ENCODE assay signal across 8 cellular contexts in genomic region chr7:129188372-129188891, GRCh38. TPM values are rescaled to one million over a fixed set of nuclear protein-coding genes. Genes with fewer than 3 reads are reported as not detected.
A peak's percentile ranks its signal among the peaks of the same experiment; 100 is the strongest.
DNase-seq lines count a peak whose midpoint lies in the region; ATAC-seq and TF ChIP-seq lines count a peak whose summit lies in the region.

SMO (plus strand) TSS chr7:129188633; CDS start chr7:129189152, 519 bp downstream.

- no peak for DNase-seq in activated CD8-positive, alpha-beta memory T cell treated with anti-CD3 and anti-CD28 coated beads, Interleukin-2, amount 10 ng/mL, durations not matched to agents 7 days and 5 days
- no peak for DNase-seq in activated CD8-positive, alpha-beta memory T cell treated with anti-CD3 and anti-CD28 coated beads, Interleukin-2, amount 50 U/mL, for 48 hours
- peak; percentile 5 for DNase-seq in NCI-H510A treated with DMSO at 0.1 percent for 48 hours (lab: John Stamatoyannopoulos, UW)
- DNase-seq in chondrocyte (ENCODE audit: low spot score), result no peak
- DNase-seq in left lobe of liver (ENCODE audit: low spot score), result peak; percentile 72
- DNase-seq in stimulated activated naive CD8-positive, alpha-beta T cell treated with anti-CD3 and anti-CD28 coated beads, Interleukin-15, amount 100 ng/mL, for 72 hours, result no peak
- no peak for DNase-seq in RKO (ENCODE audit: low spot score)

- no peak within 1 kb of the TSS for H3K27ac Mint-ChIP-seq in activated CD8-positive, alpha-beta memory T cell treated with anti-CD3 and anti-CD28 coated beads, Interleukin-2, amount 10 ng/mL, durations not matched to agents 7 days and 5 days
- H3K27ac Mint-ChIP-seq in chondrocyte (ENCODE audit: unreplicated experiment), result peak within 1 kb of the TSS; percentile 70
- H3K27ac Mint-ChIP-seq in stimulated activated naive CD8-positive, alpha-beta T cell treated with anti-CD3 and anti-CD28 coated beads, Interleukin-15, amount 100 ng/mL, for 72 hours, result peak within 1 kb of the TSS in 1 of 2 donors; percentile 12

- ATAC-seq in activated CD8-positive, alpha-beta memory T cell treated with anti-CD3 and anti-CD28 coated beads, Interleukin-2, amount 10 ng/mL, durations not matched to agents 7 days and 5 days, result peak; percentile 42
- ATAC-seq in left lobe of liver (peak; percentile 90), GM18867 (IDR thresholded peaks at IDR 0.05; ENCODE audit: unreplicated experiment) (no peak)
- ATAC-seq in stimulated activated naive CD8-positive, alpha-beta T cell treated with anti-CD3 and anti-CD28 coated beads, Interleukin-15, amount 100 ng/mL, for 72 hours, result peak; percentile 56

- no peaks in the 10 kb centered on the region for H3K9me3 Mint-ChIP-seq in activated CD8-positive, alpha-beta memory T cell treated with anti-CD3 and anti-CD28 coated beads, Interleukin-2, amount 10 ng/mL, durations not matched to agents 7 days and 5 days (ENCODE audit: low read depth)
- H3K9me3 Mint-ChIP-seq in chondrocyte (ENCODE audit: low read depth), result no peaks in the 10 kb centered on the region
- H3K9me3 Mint-ChIP-seq in stimulated activated naive CD8-positive, alpha-beta T cell treated with anti-CD3 and anti-CD28 coated beads, Interleukin-15, amount 100 ng/mL, for 72 hours, result no peaks in the 10 kb centered on the region

- H3K4me1 Mint-ChIP-seq in activated CD8-positive, alpha-beta memory T cell treated with anti-CD3 and anti-CD28 coated beads, Interleukin-2, amount 10 ng/mL, durations not matched to agents 7 days and 5 days, result peaks cover 6% of the 10 kb centered on the region
- H3K4me1 Mint-ChIP-seq in chondrocyte (ENCODE audit: low read depth), result peaks cover 22% of the 10 kb centered on the region
- H3K4me1 Mint-ChIP-seq in stimulated activated naive CD8-positive, alpha-beta T cell treated with anti-CD3 and anti-CD28 coated beads, Interleukin-15, amount 100 ng/mL, for 72 hours, result peaks cover 7% of the 10 kb centered on the region

- CTCF ChIA-PET in activated CD8-positive, alpha-beta memory T cell treated with anti-CD3 and anti-CD28 coated beads, Interleukin-2, amount 10 ng/mL, durations not matched to agents 7 days and 5 days (lab: Charles Lee), result interaction anchor here (1.1 to 1.8 kb wide), 2 partner anchors 25 to 30 kb away, joined by 4 read pairs; no protein-coding TSS in a partner anchor

- peak within 1 kb of the TSS; percentile 34 for H3K4me3 Mint-ChIP-seq in activated CD8-positive, alpha-beta memory T cell treated with anti-CD3 and anti-CD28 coated beads, Interleukin-2, amount 10 ng/mL, durations not matched to agents 7 days and 5 days
- peak within 1 kb of the TSS; percentile 93 for H3K4me3 Mint-ChIP-seq in chondrocyte (ENCODE audit: unreplicated experiment)
- peak within 1 kb of the TSS; percentile 78 to 88 for H3K4me3 Mint-ChIP-seq in stimulated activated naive CD8-positive, alpha-beta T cell treated with anti-CD3 and anti-CD28 coated beads, Interleukin-15, amount 100 ng/mL, for 72 hours

- no peaks in the 10 kb centered on the region for H3K36me3 Mint-ChIP-seq in activated CD8-positive, alpha-beta memory T cell treated with anti-CD3 and anti-CD28 coated beads, Interleukin-2, amount 10 ng/mL, durations not matched to agents 7 days and 5 days
- H3K36me3 Mint-ChIP-seq in chondrocyte (ENCODE audit: low read depth), result peaks cover 5% of the 10 kb centered on the region

- H3K27me3 Mint-ChIP-seq in activated CD8-positive, alpha-beta memory T cell treated with anti-CD3 and anti-CD28 coated beads, Interleukin-2, amount 10 ng/mL, durations not matched to agents 7 days and 5 days, result peaks cover 71% of the 10 kb centered on the region
- no peaks in the 10 kb centered on the region for H3K27me3 Mint-ChIP-seq in chondrocyte (ENCODE audit: low read depth)
- H3K27me3 Mint-ChIP-seq in stimulated activated naive CD8-positive, alpha-beta T cell treated with anti-CD3 and anti-CD28 coated beads, Interleukin-15, amount 100 ng/mL, for 72 hours, result peaks cover 67% of the 10 kb centered on the region

- no peak for TF ChIP-seq CTCF in chondrocyte (IDR thresholded peaks at IDR 0.05)

RNA-seq across cellular contexts. Expression of gene SMO, which starts in this region (rescaled TPM):
- total RNA-seq in activated CD8-positive, alpha-beta memory T cell treated with anti-CD3 and anti-CD28 coated beads, Interleukin-2, amount 10 ng/mL, durations not matched to agents 7 days and 5 days, result under 1 TPM in 1 of 2 experiments, not detected in 1; 0.07 TPM
- total RNA-seq in chondrocyte (34.3 to 40.2 TPM (median 37.4 TPM) in 3 replicates), left lobe of liver (22.1 TPM)

Comparison
In these comparisons a context has a peak if more than half of its experiments do, and no peak if none do; other contexts are left out.
1. RNA of gene SMO (total RNA-seq): 34.3 to 40.2 TPM in chondrocyte and 22.1 TPM in left lobe of liver (single experiment); 0.07 TPM in activated CD8-positive, alpha-beta memory T cell treated with anti-CD3 and anti-CD28 coated beads, Interleukin-2, amount 10 ng/mL, durations not matched to agents 7 days and 5 days; every median in the first group is over 10 times any median in the second.
2. Peak in ATAC-seq in activated CD8-positive, alpha-beta memory T cell treated with anti-CD3 and anti-CD28 coated beads, Interleukin-2, amount 10 ng/mL, durations not matched to agents 7 days and 5 days; RNA of the gene not detected or under 1 TPM.
3. DNase-seq: peak in NCI-H510A treated with DMSO at 0.1 percent for 48 hours (single experiment) and left lobe of liver (single experiment); none in activated CD8-positive, alpha-beta memory T cell treated with anti-CD3 and anti-CD28 coated beads, Interleukin-2, amount 10 ng/mL, durations not matched to agents 7 days and 5 days (single experiment), activated CD8-positive, alpha-beta memory T cell treated with anti-CD3 and anti-CD28 coated beads, Interleukin-2, amount 50 U/mL, for 48 hours (single experiment), chondrocyte (single experiment), stimulated activated naive CD8-positive, alpha-beta T cell treated with anti-CD3 and anti-CD28 coated beads, Interleukin-15, amount 100 ng/mL, for 72 hours (0 of 2) and RKO (single experiment).
4. H3K4me3 Mint-ChIP-seq: peak in every context shown above with its lines; median percentile 93 in chondrocyte; 83 in stimulated activated naive CD8-positive, alpha-beta T cell treated with anti-CD3 and anti-CD28 coated beads, Interleukin-15, amount 100 ng/mL, for 72 hours; 34 in activated CD8-positive, alpha-beta memory T cell treated with anti-CD3 and anti-CD28 coated beads, Interleukin-2, amount 10 ng/mL, durations not matched to agents 7 days and 5 days.